ENCODE assay signal across 19 cellular contexts in the genomic region with DNA sequence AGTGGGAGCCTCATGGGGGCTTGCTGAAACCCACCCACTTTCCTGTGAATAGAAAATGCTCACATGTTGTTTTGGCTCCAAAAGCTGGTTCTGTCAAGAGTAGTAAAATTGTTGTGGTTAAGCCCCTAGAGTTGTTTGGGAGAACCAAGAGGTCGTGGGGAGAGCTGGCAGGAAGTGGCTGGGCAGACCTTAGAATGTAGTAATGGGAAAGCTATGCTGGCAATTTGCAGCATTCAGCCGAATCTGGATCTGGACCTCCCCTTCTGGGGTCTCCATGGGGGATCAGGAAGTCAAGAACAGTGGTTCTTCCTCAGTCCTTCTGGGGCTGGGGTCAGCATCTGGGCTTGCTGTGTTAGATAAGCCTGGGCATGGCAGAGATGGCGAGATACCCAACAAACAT.
A peak's percentile ranks its signal among the peaks of the same experiment; 100 is the strongest.
DNase-seq lines count a peak whose midpoint lies in the region; ATAC-seq, FAIRE-seq and TF ChIP-seq lines count a peak whose summit lies in the region.
"Had no signal": no experiment of that assay in that cellular context is flagged by ENCODE, and none has a peak within 500 bp of the region (broad histone marks: within the 10 kb centered on the region; RNA-seq: fewer than 3 reads in every experiment).

No MANE protein-coding gene starts in this region.

- DNase-seq in AG04450 (ENCODE audit: low read depth, low spot score) (no peak), HFFc6 (no peak), astrocyte (ENCODE audit: low read depth) (peak; percentile 66), iPS-NIHi7 (ENCODE audit: extremely low spot score) (peak; percentile 34), lower lobe of right lung (no peak), cerebellar cortex (ENCODE audit: low spot score) (no peak), NCI-H128 (lab: John Stamatoyannopoulos, UW; ENCODE audit: unreplicated experiment) (no peak)
- no peak for DNase-seq in stimulated activated naive CD4-positive, alpha-beta T cell (lab: John Stamatoyannopoulos, UW)
- DNase-seq: activated CD4-positive, alpha-beta T cell treated with anti-CD3 and anti-CD28 coated beads for 1 hour; activated effector memory CD4-positive, alpha-beta T cell treated with anti-CD3 and anti-CD28 coated beads, Interleukin-2, amount 50 U/mL, for 16 hours; CD4-positive, alpha-beta memory T cell; left ventricle myocardium inferior; naive thymus-derived CD8-positive, alpha-beta T cell; NCI-H1436; SHP77 treated with DMSO at 0.1 percent for 48 hours; stimulated activated CD4-positive, alpha-beta T cell treated with anti-CD3 and anti-CD28 coated beads, Interleukin-12 subunit alpha, Interleukin-12 subunit beta, amount 100 ng/mL, for 4 hours; stimulated activated naive CD8-positive, alpha-beta T cell treated with anti-CD3 and anti-CD28 coated beads, Interleukin-15, amount 100 ng/mL, for 72 hours had no signal

- H3K9me3 Mint-ChIP-seq in HFFc6 (peaks cover 10% of the 10 kb centered on the region), astrocyte (ENCODE audit: unreplicated experiment) (no peaks in the 10 kb centered on the region)
- H3K9me3 Mint-ChIP-seq: stimulated activated naive CD8-positive, alpha-beta T cell treated with anti-CD3 and anti-CD28 coated beads, Interleukin-15, amount 100 ng/mL, for 72 hours had no signal

- FAIRE-seq in astrocyte (lab: Jason Lieb, UNC): no peak
- FAIRE-seq: A549 had no signal

- no peaks in the 10 kb centered on the region for H3K79me2 ChIP-seq in astrocyte (ENCODE audit: insufficient read depth, low read length)

- H3K4me3 ChIP-seq in AG04450 (ENCODE audit: low read depth, low read length): no peak overlapping the region
- no peak overlapping the region for H3K4me3 ChIP-seq in astrocyte (ENCODE audit: insufficient read depth, low read depth, low read length)
- no peak overlapping the region for H3K4me3 ChIP-seq in lower lobe of right lung
- H3K4me3 ChIP-seq: A549, left ventricle myocardium inferior had no signal

- peaks cover 22% of the 10 kb centered on the region for H3K4me1 Mint-ChIP-seq in HFFc6 (ENCODE audit: low read depth)
- peaks cover 11% of the 10 kb centered on the region for H3K4me1 Mint-ChIP-seq in astrocyte (ENCODE audit: low read depth, unreplicated experiment)
- H3K4me1 Mint-ChIP-seq: CD4-positive, alpha-beta memory T cell; naive thymus-derived CD8-positive, alpha-beta T cell; stimulated activated naive CD8-positive, alpha-beta T cell treated with anti-CD3 and anti-CD28 coated beads, Interleukin-15, amount 100 ng/mL, for 72 hours had no signal

- POLR2A ChIA-PET in AG04450 (lab: Yijun Ruan, JAX): interaction anchor here (0.5 to 1.5 kb wide), 5 partner anchors 22 to 1648 kb away, joined by 3 to 4 read pairs (median 3); a partner anchor contains a TSS

- peaks cover 9% of the 10 kb centered on the region; the same call in 1 of the 2 replicates for H3K36me3 Mint-ChIP-seq in HFFc6 (ENCODE audit: low read depth)
- no peaks in the 10 kb centered on the region for H3K36me3 Mint-ChIP-seq in astrocyte (ENCODE audit: low read depth, unreplicated experiment)
- H3K36me3 Mint-ChIP-seq: CD4-positive, alpha-beta memory T cell; naive thymus-derived CD8-positive, alpha-beta T cell had no signal

- H3K4me1 ChIP-seq in astrocyte (ENCODE audit: insufficient read depth, low read length) (peaks cover 6% of the 10 kb centered on the region), lower lobe of right lung (no peaks in the 10 kb centered on the region)
- H3K4me1 ChIP-seq: A549, left ventricle myocardium inferior had no signal

- no peaks in the 10 kb centered on the region for H4K20me1 ChIP-seq in astrocyte (ENCODE audit: insufficient read depth, low read length)

- no peaks in the 10 kb centered on the region for H3K27me3 ChIP-seq in AG04450 (ENCODE audit: control insufficient read depth, insufficient read depth, low read length)
- no peaks in the 10 kb centered on the region for H3K27me3 ChIP-seq in astrocyte (ENCODE audit: insufficient read depth, low read length)
- H3K27me3 ChIP-seq in lower lobe of right lung (ENCODE audit: low read depth): no peaks in the 10 kb centered on the region

- intact Hi-C loops in lower lobe of right lung (cut with DNase I): no loop called here

- peaks cover 6% of the 10 kb centered on the region for H3K9me3 ChIP-seq in AG04450 (ENCODE audit: control insufficient read depth, insufficient read depth, low read length)
- no peaks in the 10 kb centered on the region for H3K9me3 ChIP-seq in astrocyte (ENCODE audit: insufficient read depth, low read depth, low read length)
- H3K9me3 ChIP-seq in lower lobe of right lung: peaks cover 6% of the 10 kb centered on the region

- ATAC-seq in lower lobe of right lung: no peak
- ATAC-seq: A549; naive thymus-derived CD8-positive, alpha-beta T cell; stimulated activated naive CD8-positive, alpha-beta T cell treated with anti-CD3 and anti-CD28 coated beads, Interleukin-15, amount 100 ng/mL, for 72 hours had no signal

- H3K9ac ChIP-seq in astrocyte (ENCODE audit: low read length): no peak overlapping the region

- peak overlapping the region; percentile 52 for H3K4me2 ChIP-seq in astrocyte (ENCODE audit: low read length)
- H3K4me2 ChIP-seq: A549 had no signal

- peak overlapping the region; percentile 19 for H2AFZ ChIP-seq in astrocyte (ENCODE audit: low read depth, low read length)

- CTCF ChIA-PET in AG04450 (lab: Charles Lee): no interaction called here

- peak overlapping the region; percentile 84 for H3K27ac Mint-ChIP-seq in HFFc6
- H3K27ac Mint-ChIP-seq in astrocyte (ENCODE audit: unreplicated experiment): peak overlapping the region; percentile 94
- H3K27ac Mint-ChIP-seq: CD4-positive, alpha-beta memory T cell; stimulated activated naive CD8-positive, alpha-beta T cell treated with anti-CD3 and anti-CD28 coated beads, Interleukin-15, amount 100 ng/mL, for 72 hours; T-helper 2 cell treated with Interferon-gamma antibody and Interleukin-4, amounts not matched to agents 5 μg/mL and 100 μg/mL, for 36 hours had no signal

- H3K27ac ChIP-seq in AG04450 (ENCODE audit: low read depth, low read length) (peak overlapping the region; percentile 85), astrocyte (ENCODE audit: low read depth, low read length) (peak overlapping the region; percentile 40), lower lobe of right lung (no peak overlapping the region)
- H3K27ac ChIP-seq: A549, left ventricle myocardium inferior had no signal

- H3K4me3 Mint-ChIP-seq in HFFc6 (peak overlapping the region; percentile 67), astrocyte (ENCODE audit: unreplicated experiment) (no peak overlapping the region)
- H3K4me3 Mint-ChIP-seq: CD4-positive, alpha-beta memory T cell; naive thymus-derived CD8-positive, alpha-beta T cell; stimulated activated naive CD8-positive, alpha-beta T cell treated with anti-CD3 and anti-CD28 coated beads, Interleukin-15, amount 100 ng/mL, for 72 hours; T-helper 2 cell treated with Interferon-gamma antibody and Interleukin-4, amounts not matched to agents 5 μg/mL and 100 μg/mL, for 36 hours had no signal

- H3K27me3 Mint-ChIP-seq in HFFc6 (ENCODE audit: insufficient read depth) (no peaks in the 10 kb centered on the region), astrocyte (ENCODE audit: low read depth, unreplicated experiment) (no peaks in the 10 kb centered on the region)
- H3K27me3 Mint-ChIP-seq: CD4-positive, alpha-beta memory T cell; naive thymus-derived CD8-positive, alpha-beta T cell; stimulated activated naive CD8-positive, alpha-beta T cell treated with anti-CD3 and anti-CD28 coated beads, Interleukin-15, amount 100 ng/mL, for 72 hours had no signal

- TF ChIP-seq CTCF in AG04450 (IDR thresholded peaks at IDR 0.05; ENCODE audit: low read depth, low read length) (no peak), HFFc6 (IDR thresholded peaks at IDR 0.05) (no peak), astrocyte (IDR thresholded peaks at IDR 0.05; ENCODE audit: insufficient read depth, low read depth, low read length) (no peak), lower lobe of right lung (IDR thresholded peaks at IDR 0.05) (no peak)

- H3K36me3 ChIP-seq in astrocyte (ENCODE audit: insufficient read depth, low read length): no peaks in the 10 kb centered on the region
- H3K36me3 ChIP-seq in lower lobe of right lung: no peaks in the 10 kb centered on the region
- H3K36me3 ChIP-seq: left ventricle myocardium inferior had no signal

Comparison
In these comparisons a context has a peak if more than half of its experiments do, and no peak if none do; other contexts are left out.
1. DNase-seq: peak in astrocyte (single experiment) and iPS-NIHi7 (single experiment); none in AG04450 (single experiment), HFFc6 (single experiment), lower lobe of right lung (single experiment), cerebellar cortex (single experiment), stimulated activated naive CD4-positive, alpha-beta T cell (0 of 6) and NCI-H128 (single experiment).